ENCODE assay signal across 1 cellular context in the genomic region with DNA sequence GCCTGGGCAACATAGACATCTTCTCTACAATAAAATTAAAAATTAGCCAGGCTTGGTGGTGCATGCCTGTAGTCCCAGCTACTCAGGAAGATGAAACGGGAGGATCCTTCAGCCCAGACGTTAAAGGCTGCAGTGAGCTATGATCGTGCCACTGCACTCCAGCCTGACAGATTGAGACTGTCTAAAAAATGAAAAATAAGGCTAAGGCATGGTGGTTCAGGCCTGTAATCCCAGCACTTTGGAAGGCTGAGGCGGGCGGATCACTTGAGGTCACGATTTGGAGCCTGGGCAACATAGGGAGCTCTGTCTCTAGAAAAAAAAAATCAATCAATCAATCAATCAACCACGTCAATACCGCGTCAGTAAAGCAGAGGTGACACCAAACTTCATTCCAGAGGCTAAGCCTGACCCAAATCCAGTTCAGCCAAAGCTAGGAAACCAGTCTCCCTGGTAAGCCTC.
TF ChIP-seq lines count a peak whose summit lies in the region.

No MANE protein-coding gene starts in this region.

TF ChIP-seq in K562, 482 proteins besides CTCF, POLR2A, EP300 and RAD21:
- TF ChIP-seq MEIS2 (IDR thresholded peaks at IDR 0.05; ENCODE audit: partially characterized antibody), result peak; percentile 75
- no peak for TF ChIP-seq CBX2 (IDR thresholded peaks at IDR 0.05; ENCODE audit: insufficient read depth, low read length, poor library complexity, severe bottlenecking)
- TF ChIP-seq BRF1 (IDR thresholded peaks at IDR 0.05; ENCODE audit: borderline replicate concordance, extremely low read depth, insufficient read length), result no peak
- TF ChIP-seq, protein P1, sequence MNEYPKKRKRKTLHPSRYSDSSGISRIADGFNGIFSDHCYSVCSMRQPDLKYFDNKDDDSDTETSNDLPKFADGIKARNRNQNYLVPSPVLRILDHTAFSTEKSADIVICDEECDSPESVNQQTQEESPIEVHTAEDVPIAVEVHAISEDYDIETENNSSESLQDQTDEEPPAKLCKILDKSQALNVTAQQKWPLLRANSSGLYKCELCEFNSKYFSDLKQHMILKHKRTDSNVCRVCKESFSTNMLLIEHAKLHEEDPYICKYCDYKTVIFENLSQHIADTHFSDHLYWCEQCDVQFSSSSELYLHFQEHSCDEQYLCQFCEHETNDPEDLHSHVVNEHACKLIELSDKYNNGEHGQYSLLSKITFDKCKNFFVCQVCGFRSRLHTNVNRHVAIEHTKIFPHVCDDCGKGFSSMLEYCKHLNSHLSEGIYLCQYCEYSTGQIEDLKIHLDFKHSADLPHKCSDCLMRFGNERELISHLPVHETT (CRISPR knock-in tag; conservative IDR thresholded peaks at IDR 0.05 in 1 of 2, IDR thresholded peaks at IDR 0.05 in 1 of 2), result no peak
- TF ChIP-seq, protein P2, sequence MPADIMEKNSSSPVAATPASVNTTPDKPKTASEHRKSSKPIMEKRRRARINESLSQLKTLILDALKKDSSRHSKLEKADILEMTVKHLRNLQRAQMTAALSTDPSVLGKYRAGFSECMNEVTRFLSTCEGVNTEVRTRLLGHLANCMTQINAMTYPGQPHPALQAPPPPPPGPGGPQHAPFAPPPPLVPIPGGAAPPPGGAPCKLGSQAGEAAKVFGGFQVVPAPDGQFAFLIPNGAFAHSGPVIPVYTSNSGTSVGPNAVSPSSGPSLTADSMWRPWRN (IDR thresholded peaks at IDR 0.05; ENCODE audit: low read depth), result no peak
- no peak for TF ChIP-seq MTA3 (IDR thresholded peaks at IDR 0.05; ENCODE audit: borderline replicate concordance)
- TF ChIP-seq, protein P3, sequence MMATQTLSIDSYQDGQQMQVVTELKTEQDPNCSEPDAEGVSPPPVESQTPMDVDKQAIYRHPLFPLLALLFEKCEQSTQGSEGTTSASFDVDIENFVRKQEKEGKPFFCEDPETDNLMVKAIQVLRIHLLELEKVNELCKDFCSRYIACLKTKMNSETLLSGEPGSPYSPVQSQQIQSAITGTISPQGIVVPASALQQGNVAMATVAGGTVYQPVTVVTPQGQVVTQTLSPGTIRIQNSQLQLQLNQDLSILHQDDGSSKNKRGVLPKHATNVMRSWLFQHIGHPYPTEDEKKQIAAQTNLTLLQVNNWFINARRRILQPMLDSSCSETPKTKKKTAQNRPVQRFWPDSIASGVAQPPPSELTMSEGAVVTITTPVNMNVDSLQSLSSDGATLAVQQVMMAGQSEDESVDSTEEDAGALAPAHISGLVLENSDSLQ (IDR thresholded peaks at IDR 0.05), result peak; percentile 58
- no peak for TF ChIP-seq RUNX1 (IDR thresholded peaks at IDR 0.05; ENCODE audit: low read depth)
- no peak for TF ChIP-seq SMAD4 (CRISPR knock-in tag; conservative IDR thresholded peaks at IDR 0.05)
- TF ChIP-seq BDP1 (IDR thresholded peaks at IDR 0.05; ENCODE audit: insufficient read depth, insufficient read length), result no peak
- TF ChIP-seq ZNF143 (CRISPR knock-in tag; IDR thresholded peaks at IDR 0.05), result no peak
- no peak for TF ChIP-seq SNRNP70 (optimal IDR thresholded peaks at IDR 0.05; ENCODE audit: low read depth, low read length)
- TF ChIP-seq, protein P4, sequence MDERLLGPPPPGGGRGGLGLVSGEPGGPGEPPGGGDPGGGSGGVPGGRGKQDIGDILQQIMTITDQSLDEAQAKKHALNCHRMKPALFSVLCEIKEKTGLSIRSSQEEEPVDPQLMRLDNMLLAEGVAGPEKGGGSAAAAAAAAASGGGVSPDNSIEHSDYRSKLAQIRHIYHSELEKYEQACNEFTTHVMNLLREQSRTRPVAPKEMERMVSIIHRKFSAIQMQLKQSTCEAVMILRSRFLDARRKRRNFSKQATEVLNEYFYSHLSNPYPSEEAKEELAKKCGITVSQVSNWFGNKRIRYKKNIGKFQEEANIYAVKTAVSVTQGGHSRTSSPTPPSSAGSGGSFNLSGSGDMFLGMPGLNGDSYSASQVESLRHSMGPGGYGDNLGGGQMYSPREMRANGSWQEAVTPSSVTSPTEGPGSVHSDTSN (CRISPR knock-in tag; IDR thresholded peaks at IDR 0.05; ENCODE audit: low read depth), result no peak
- TF ChIP-seq, protein P4 (tag; conservative IDR thresholded peaks at IDR 0.05; ENCODE audit: low read depth), result peak; percentile 75
- TF ChIP-seq CAMTA2 (CRISPR knock-in tag; conservative IDR thresholded peaks at IDR 0.05), result no peak
- TF ChIP-seq DIDO1 (tag; IDR thresholded peaks at IDR 0.05; ENCODE audit: low read depth), result no peak
- TF ChIP-seq, protein P5, sequence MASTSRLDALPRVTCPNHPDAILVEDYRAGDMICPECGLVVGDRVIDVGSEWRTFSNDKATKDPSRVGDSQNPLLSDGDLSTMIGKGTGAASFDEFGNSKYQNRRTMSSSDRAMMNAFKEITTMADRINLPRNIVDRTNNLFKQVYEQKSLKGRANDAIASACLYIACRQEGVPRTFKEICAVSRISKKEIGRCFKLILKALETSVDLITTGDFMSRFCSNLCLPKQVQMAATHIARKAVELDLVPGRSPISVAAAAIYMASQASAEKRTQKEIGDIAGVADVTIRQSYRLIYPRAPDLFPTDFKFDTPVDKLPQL (IDR thresholded peaks at IDR 0.05; ENCODE audit: extremely low read depth, insufficient read length), result no peak
- no peak for TF ChIP-seq PCBP1 (IDR thresholded peaks at IDR 0.05; ENCODE audit: low read depth, low read length, poor library complexity, severe bottlenecking)
- TF ChIP-seq, protein P6, sequence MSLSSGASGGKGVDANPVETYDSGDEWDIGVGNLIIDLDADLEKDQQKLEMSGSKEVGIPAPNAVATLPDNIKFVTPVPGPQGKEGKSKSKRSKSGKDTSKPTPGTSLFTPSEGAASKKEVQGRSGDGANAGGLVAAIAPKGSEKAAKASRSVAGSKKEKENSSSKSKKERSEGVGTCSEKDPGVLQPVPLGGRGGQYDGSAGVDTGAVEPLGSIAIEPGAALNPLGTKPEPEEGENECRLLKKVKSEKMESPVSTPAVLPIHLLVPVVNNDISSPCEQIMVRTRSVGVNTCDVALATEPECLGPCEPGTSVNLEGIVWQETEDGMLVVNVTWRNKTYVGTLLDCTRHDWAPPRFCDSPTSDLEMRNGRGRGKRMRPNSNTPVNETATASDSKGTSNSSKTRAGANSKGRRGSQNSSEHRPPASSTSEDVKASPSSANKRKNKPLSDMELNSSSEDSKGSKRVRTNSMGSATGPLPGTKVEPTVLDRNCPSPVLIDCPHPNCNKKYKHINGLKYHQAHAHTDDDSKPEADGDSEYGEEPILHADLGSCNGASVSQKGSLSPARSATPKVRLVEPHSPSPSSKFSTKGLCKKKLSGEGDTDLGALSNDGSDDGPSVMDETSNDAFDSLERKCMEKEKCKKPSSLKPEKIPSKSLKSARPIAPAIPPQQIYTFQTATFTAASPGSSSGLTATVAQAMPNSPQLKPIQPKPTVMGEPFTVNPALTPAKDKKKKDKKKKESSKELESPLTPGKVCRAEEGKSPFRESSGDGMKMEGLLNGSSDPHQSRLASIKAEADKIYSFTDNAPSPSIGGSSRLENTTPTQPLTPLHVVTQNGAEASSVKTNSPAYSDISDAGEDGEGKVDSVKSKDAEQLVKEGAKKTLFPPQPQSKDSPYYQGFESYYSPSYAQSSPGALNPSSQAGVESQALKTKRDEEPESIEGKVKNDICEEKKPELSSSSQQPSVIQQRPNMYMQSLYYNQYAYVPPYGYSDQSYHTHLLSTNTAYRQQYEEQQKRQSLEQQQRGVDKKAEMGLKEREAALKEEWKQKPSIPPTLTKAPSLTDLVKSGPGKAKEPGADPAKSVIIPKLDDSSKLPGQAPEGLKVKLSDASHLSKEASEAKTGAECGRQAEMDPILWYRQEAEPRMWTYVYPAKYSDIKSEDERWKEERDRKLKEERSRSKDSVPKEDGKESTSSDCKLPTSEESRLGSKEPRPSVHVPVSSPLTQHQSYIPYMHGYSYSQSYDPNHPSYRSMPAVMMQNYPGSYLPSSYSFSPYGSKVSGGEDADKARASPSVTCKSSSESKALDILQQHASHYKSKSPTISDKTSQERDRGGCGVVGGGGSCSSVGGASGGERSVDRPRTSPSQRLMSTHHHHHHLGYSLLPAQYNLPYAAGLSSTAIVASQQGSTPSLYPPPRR (CRISPR knock-in tag; IDR thresholded peaks at IDR 0.05; ENCODE audit: borderline replicate concordance), result no peak
- no peak for TF ChIP-seq JUN (IDR thresholded peaks at IDR 0.05; ENCODE audit: borderline replicate concordance, low read depth, low read length)
- TF ChIP-seq JUN (CRISPR knock-in tag; IDR thresholded peaks at IDR 0.05; ENCODE audit: borderline replicate concordance), result no peak
- TF ChIP-seq ZNF589 (CRISPR knock-in tag; IDR thresholded peaks at IDR 0.05; ENCODE audit: low read depth), result no peak
- TF ChIP-seq SMAD2 (IDR thresholded peaks at IDR 0.05; ENCODE audit: low read depth, low read length), result no peak
- no peak for TF ChIP-seq TFAM (CRISPR knock-in tag; conservative IDR thresholded peaks at IDR 0.05)
- TF ChIP-seq OTX1 (CRISPR knock-in tag; IDR thresholded peaks at IDR 0.05), result no peak
